In genomic region chr18:46748466-46748865, GRCh38 we compare ENCODE assay signal across 25 cellular contexts. TPM values are rescaled to one million over a fixed set of nuclear protein-coding genes. Genes with fewer than 3 reads are reported as not detected.
"Had no signal": no experiment of that assay in that cellular context is flagged by ENCODE, and none has a peak within 500 bp of the region (broad histone marks: within the 10 kb centered on the region; RNA-seq: fewer than 3 reads in every experiment).

No MANE protein-coding gene starts in this region.

- H3K4me3 ChIP-seq: MG63, SJSA1, SK-N-MC had no signal

- ATAC-seq: HepG2, Panc1, Right ventricle myocardium inferior had no signal

- H3K4me1 ChIP-seq: SJSA1 had no signal

- H3K27me3 ChIP-seq: MG63, SJSA1 had no signal

- H3K9me3 ChIP-seq: MG63 had no signal

- H3K36me3 ChIP-seq: MG63, SJSA1 had no signal

- DNase-seq: IMR-90, Kasumi-1, KG1, MG63, NCI-H1092, NCI-H1105 treated with DMSO at 0.1 percent for 48 hours, NCI-H1417 treated with DMSO at 0.1 percent for 48 hours, NCI-H146, NCI-H1694 treated with DMSO at 0.1 percent for 48 hours, NCI-H1930, NCI-H2171 treated with DMSO at 0.1 percent for 48 hours, NCI-H226, NCI-H446, NCI-H510A, NCI-H524 treated with DMSO at 0.1 percent for 48 hours, NCI-H69, NCI-H774, SHP77 treated with DMSO at 0.1 percent for 48 hours, T-helper 2 cell had no signal

- H3K27ac ChIP-seq: SJSA1, SK-N-MC had no signal

RNA-seq across cellular contexts. Expression of gene ST8SIA5, which starts 8.4 kb away (rescaled TPM):
- total RNA-seq: HT1080, IMR-90, SJSA1 had no signal
